Comparison of ENCODE assay signal across 22 cellular contexts in genomic region chr5:99058466-99058865, GRCh38.
DNase-seq lines count a peak whose midpoint lies in the region; ATAC-seq and TF ChIP-seq lines count a peak whose summit lies in the region.
"Had no signal": no experiment of that assay in that cellular context is flagged by ENCODE, and none has a peak within 500 bp of the region (broad histone marks: within the 10 kb centered on the region; RNA-seq: fewer than 3 reads in every experiment).

No MANE protein-coding gene starts in this region.

- no peaks in the 10 kb centered on the region for H3K79me1 ChIP-seq in IMR-90 (ENCODE audit: low read depth in 1 of 2, low read length in 2 of 2)

- no peak overlapping the region for H3K18ac ChIP-seq in IMR-90 (ENCODE audit: low read depth, low read length)

- H2AK5ac ChIP-seq in IMR-90 (ENCODE audit: low read depth, low read length) = no peak overlapping the region

- no peak for TF ChIP-seq POLR2A in IMR-90 (IDR thresholded peaks at IDR 0.05; ENCODE audit: low read depth, low read length)

- no peak overlapping the region for H3K4me3 ChIP-seq in IMR-90 (ENCODE audit: insufficient read depth, low read depth, low read length)
- no peak overlapping the region for H3K4me3 ChIP-seq in foreskin fibroblast (ENCODE audit: low read depth in 1 of 2, low read length in 2 of 2)

- H3K56ac ChIP-seq in IMR-90 (ENCODE audit: extremely low read depth, insufficient read depth, low read length) = no peak overlapping the region

- no peaks in the 10 kb centered on the region for H3K9me3 ChIP-seq in IMR-90 (ENCODE audit: control insufficient read depth, insufficient read depth, low read length)

- DNase-seq in EH (ENCODE audit: low read depth) (peak; percentile 13), IMR-90 (peak; percentile 15), foreskin fibroblast (peak; percentile 3 to 32), GDM1 (lab: John Stamatoyannopoulos, UW) (no peak), NCI-H187 (lab: John Stamatoyannopoulos, UW) (no peak)
- DNase-seq: ACHN; CD4-positive, alpha-beta T cell; DMS153; H9; KBM-7; MV-4-11; NCI-H1417; NCI-H187 treated with DMSO at 0.1 percent for 48 hours; NCI-H345; NCI-H524 treated with DMSO at 0.1 percent for 48 hours; PC-3; SIG-M5; T-cell had no signal

- POLR2A ChIA-PET in IMR-90 (lab: Charles Lee; ENCODE audit: unreplicated experiment) = no interaction called here

- H2BK15ac ChIP-seq in IMR-90 (ENCODE audit: low read depth, low read length) = no peak overlapping the region

- H3K4me1 ChIP-seq in IMR-90 (ENCODE audit: control insufficient read depth, insufficient read depth, low read length) = peaks cover 7% of the 10 kb centered on the region

- H4K8ac ChIP-seq in IMR-90 (ENCODE audit: low read depth in 2 of 2, low read length in 2 of 2) = no peak overlapping the region

- H3K36me3 ChIP-seq in IMR-90 (ENCODE audit: control insufficient read depth, insufficient read depth, low read length) = no peaks in the 10 kb centered on the region

- no peaks in the 10 kb centered on the region; the same call in 1 of the 2 replicates for H3K27me3 ChIP-seq in IMR-90 (ENCODE audit: control insufficient read depth, insufficient read depth, low read length)

- no peak overlapping the region for H4K5ac ChIP-seq in IMR-90 (ENCODE audit: low read depth, low read length)

- no TSS peak for BruUV-seq in IMR-90 (replicated peaks; lab: Mats Ljungman, UMichigan)

- TF ChIP-seq RAD21 in IMR-90 (IDR thresholded peaks at IDR 0.05; ENCODE audit: low read length) = no peak

- no peak overlapping the region for H3K27ac ChIP-seq in IMR-90 (ENCODE audit: insufficient read depth, low read length)
- H3K27ac ChIP-seq: RWPE1 had no signal

- peaks cover 6% of the 10 kb centered on the region; the same call in 1 of the 2 replicates for H3K9me1 ChIP-seq in IMR-90 (ENCODE audit: insufficient read depth, low read length)

- H3K14ac ChIP-seq in IMR-90 (replicated peaks; ENCODE audit: low read depth, low read length) = no peak overlapping the region

- no CpG with 5 or more reads among the region's 2 CpGs for WGBS in IMR-90 (ENCODE audit: extremely low coverage in 2 of 2, insufficient read length in 1 of 2), 2 experiments

- no peak for TF ChIP-seq CTCF in IMR-90 (conservative IDR thresholded peaks at IDR 0.05; ENCODE audit: low read depth, low read length)
- TF ChIP-seq CTCF in foreskin fibroblast (IDR thresholded peaks at IDR 0.05; ENCODE audit: low read depth, low read length) = no peak

- in situ Hi-C loops in IMR-90 (cut with MboI; ENCODE audit: low sequenced_read_pairs) = no loop called here

- H2BK5ac ChIP-seq in IMR-90 (ENCODE audit: low read depth, low read length, poor library complexity, severe bottlenecking) = no peak overlapping the region

- CTCF ChIA-PET in IMR-90 (lab: Yijun Ruan, JAX) = no interaction called here

- no peak overlapping the region for H2BK20ac ChIP-seq in IMR-90 (ENCODE audit: low read depth, low read length)

- intact Hi-C loops in IMR-90 (cut with micrococcal nuclease) = no loop called here

- no peak overlapping the region for H3K23ac ChIP-seq in IMR-90 (ENCODE audit: low read depth, low read length)

- H3K4ac ChIP-seq in IMR-90 (ENCODE audit: low read depth, low read length) = no peak overlapping the region

- dilution Hi-C loops in IMR-90 (cut with HindIII; ENCODE audit: low sequenced_read_pairs, unreplicated experiment) = no loop called here

- H3K9ac ChIP-seq in IMR-90 (ENCODE audit: low read depth, low read length) = no peak overlapping the region

- ATAC-seq in IMR-90 (ENCODE audit: low read depth) = no peak
- no peak for ATAC-seq in GM19351 (IDR thresholded peaks at IDR 0.05; ENCODE audit: unreplicated experiment)
- ATAC-seq in HG02798 (IDR thresholded peaks at IDR 0.05; ENCODE audit: poor library complexity, unreplicated experiment) = no peak
- ATAC-seq: PC-3, SK-N-SH treated with all-trans-retinoic acid at 6 μM for 48 hours, T-cell had no signal

- no peak overlapping the region for H2AK9ac ChIP-seq in IMR-90 (replicated peaks; ENCODE audit: low read depth, low read length, poor library complexity)

- no peak overlapping the region for H2BK120ac ChIP-seq in IMR-90 (ENCODE audit: low read depth, low read length)

- H4K20me1 ChIP-seq in IMR-90 (ENCODE audit: insufficient read depth, low read length) = no peaks in the 10 kb centered on the region

- no peak overlapping the region for H4K91ac ChIP-seq in IMR-90 (ENCODE audit: insufficient read depth, low read depth, low read length)

- no peak overlapping the region for H2AFZ ChIP-seq in IMR-90 (replicated peaks; ENCODE audit: low read length, poor library complexity)

- no peak overlapping the region for H3K4me2 ChIP-seq in IMR-90 (ENCODE audit: low read depth, low read length)

TF ChIP-seq in IMR-90, 13 proteins besides CTCF, POLR2A, EP300 and RAD21:
- TF ChIP-seq NFE2L2 (IDR thresholded peaks at IDR 0.05; ENCODE audit: low read depth, low read length) (no peak), BHLHE40 (IDR thresholded peaks at IDR 0.05; ENCODE audit: low read depth, low read length) (no peak), ELK1 (IDR thresholded peaks at IDR 0.05; ENCODE audit: borderline replicate concordance, low read depth, low read length) (no peak), MXI1 (IDR thresholded peaks at IDR 0.05; ENCODE audit: borderline replicate concordance, low read depth, low read length) (no peak), MAFK (IDR thresholded peaks at IDR 0.05; ENCODE audit: low read depth, low read length) (no peak), USF2 (IDR thresholded peaks at IDR 0.05; ENCODE audit: low read depth, low read length) (no peak), RFX5 (IDR thresholded peaks at IDR 0.05; ENCODE audit: low read depth, low read length) (no peak), SMC3 (IDR thresholded peaks at IDR 0.05; ENCODE audit: low read depth, low read length) (no peak), FOS (IDR thresholded peaks at IDR 0.05; ENCODE audit: low read depth, low read length) (no peak), RCOR1 (IDR thresholded peaks at IDR 0.05; ENCODE audit: insufficient replicate concordance, low read length) (no peak), MAZ (IDR thresholded peaks at IDR 0.05; ENCODE audit: borderline replicate concordance, low read depth, low read length) (no peak), CHD1 (IDR thresholded peaks at IDR 0.05; ENCODE audit: low read depth, low read length) (no peak), CEBPB (IDR thresholded peaks at IDR 0.05; ENCODE audit: low read depth, low read length) (no peak)

Comparison
In these comparisons a context has a peak if more than half of its experiments do, and no peak if none do; other contexts are left out.
1. DNase-seq: peak in EH (single experiment), IMR-90 (single experiment) and foreskin fibroblast (2 of 2); none in GDM1 (single experiment) and NCI-H187 (0 of 2).